9 cellular contexts compared by ENCODE assay signal in genomic region chr14:34496679-34497513, GRCh38. TPM values are rescaled to one million over a fixed set of nuclear protein-coding genes. Genes with fewer than 3 reads are reported as not detected.
DNase-seq lines count a peak whose midpoint lies in the region; ATAC-seq, FAIRE-seq and TF ChIP-seq lines count a peak whose summit lies in the region.
"Had no signal": no experiment of that assay in that cellular context is flagged by ENCODE, and none has a peak within 500 bp of the region (broad histone marks: within the 10 kb centered on the region; RNA-seq: fewer than 3 reads in every experiment).

No MANE protein-coding gene starts in this region.

- peak; percentile 9 to 23; a peak in 2 of 4 replicates for TF ChIP-seq RAD21 in K562 (CRISPR knock-in tag; conservative IDR thresholded peaks at IDR 0.05 in 1 of 2, IDR thresholded peaks at IDR 0.05 in 1 of 2)

- H3K9me3 ChIP-seq in K562 (replicated peaks; ENCODE audit: control insufficient read depth, insufficient read depth, low read depth, low read length) = no peaks in the 10 kb centered on the region

- peak; percentile 56 for TF ChIP-seq POLR2A in K562 (conservative IDR thresholded peaks at IDR 0.05)

- H3K36me3 ChIP-seq in K562 (ENCODE audit: control insufficient read depth, insufficient read depth, low read length) = no peaks in the 10 kb centered on the region

- 8% methylated on average over 11 of the region's 14 CpGs for WGBS in K562 (ENCODE audit: insufficient coverage, low coverage, missing lambda C conversion rate)

- CTCF ChIA-PET in K562 (lab: Yijun Ruan, JAX; ENCODE audit: low intra/inter-chr PET ratio) = no interaction called here

- peak; percentile 87 for ATAC-seq in K562
- ATAC-seq in sciatic nerve = peak; percentile 98
- ATAC-seq in HG02571 (IDR thresholded peaks at IDR 0.05; ENCODE audit: unreplicated experiment) = no peak
- no peak for ATAC-seq in GM18868 (IDR thresholded peaks at IDR 0.05; ENCODE audit: unreplicated experiment)

- POLR2A ChIA-PET in K562 (lab: Yijun Ruan, JAX) = interaction anchor here (0.9 kb wide), 1 partner anchor 32 kb away, joined by 3 read pairs; no protein-coding TSS in a partner anchor

- H3K4me1 ChIP-seq in K562 (replicated peaks in 1 of 2; ENCODE audit: control insufficient read depth in 2 of 2, insufficient read depth in 2 of 2, low read length in 2 of 2) = peaks cover 0 to 14% of the 10 kb centered on the region in 2 experiments; a peak in 3 of 5 replicates

- no TSS peak for BruUV-seq in K562 (replicated peaks; lab: Mats Ljungman, UMichigan)

- no peak overlapping the region for H3K4me3 ChIP-seq in K562
- H3K4me3 ChIP-seq: SK-N-MC had no signal

- DNase-seq in HTR-8/SVneo (ENCODE audit: insufficient read length, low spot score) (peak; percentile 94), K562 (ENCODE audit: extremely low read depth in 1 of 4, low spot score in 3 of 4) (peak; percentile 68 to 88 (median 76)), iPS DF 19.7 (ENCODE audit: low read depth, low spot score) (peak; percentile 82), sciatic nerve (ENCODE audit: low spot score) (peak; percentile 82), NCI-H510A (lab: John Stamatoyannopoulos, UW) (no peak)
- DNase-seq in effector CD4-positive, alpha-beta T cell = no peak

- H3K27ac ChIP-seq in K562 (ENCODE audit: extremely low read depth, low read depth, low read length) = peak overlapping the region; percentile 81
- H3K27ac ChIP-seq: SK-N-MC had no signal

- H4K20me1 ChIP-seq in K562 (replicated peaks; ENCODE audit: control insufficient read depth, insufficient read depth, low read length) = no peaks in the 10 kb centered on the region

- intact Hi-C loops in K562 (cut with micrococcal nuclease) = loop anchor here (5.0 kb wide), 1 partner anchor 35 kb away; the partner anchor contains the start of gene SPTSSA
- intact Hi-C loops in sciatic nerve (cut with DNase I) = no loop called here

- peak overlapping the region in 1 of 2 experiments; percentile 59; a peak in 3 of 4 replicates for H3K9ac ChIP-seq in K562 (ENCODE audit: insufficient read depth in 1 of 2, low read depth in 2 of 2, low read length in 2 of 2)

- H3K79me2 ChIP-seq in K562 (ENCODE audit: control insufficient read depth, insufficient read depth, low read length) = no peaks in the 10 kb centered on the region

- peak; percentile 10 to 46 (median 37); a peak in 3 of 6 replicates for TF ChIP-seq CTCF in K562 (IDR thresholded peaks at IDR 0.05 in 2 of 3, conservative IDR thresholded peaks at IDR 0.05 in 1 of 3; ENCODE audit: insufficient read depth in 2 of 3, low read depth in 1 of 3, low read length in 3 of 3)

- H3K9me1 ChIP-seq in K562 (ENCODE audit: control insufficient read depth, insufficient read depth, low read length) = no peaks in the 10 kb centered on the region

- TF ChIP-seq EP300 in K562 (IDR thresholded peaks at IDR 0.05; ENCODE audit: low read length) = 0 out of 2 replicates have a peak, but pooled peaks have one; percentile 30

- FAIRE-seq in HTR-8/SVneo (lab: Jason Lieb, UNC) (peak; percentile 69), K562 (lab: Jason Lieb, UNC) (peak; percentile 94)

- H2AFZ ChIP-seq in K562 (ENCODE audit: low read depth, low read length) = peak overlapping the region; percentile 99

- in situ Hi-C loops in K562 (cut with MboI) = no loop called here

- peak overlapping the region; percentile 76 for H3K4me2 ChIP-seq in K562 (ENCODE audit: insufficient read depth, low read length)

- H3K27me3 ChIP-seq in K562 (ENCODE audit: control insufficient read depth in 2 of 2, insufficient read depth in 2 of 2, low read length in 2 of 2) = no peaks in the 10 kb centered on the region

TF ChIP-seq in K562, 482 proteins besides CTCF, POLR2A, EP300 and RAD21 (continues in another document):
- TF ChIP-seq ATF3 (IDR thresholded peaks at IDR 0.05) = peak; percentile 97
- TF ChIP-seq ATF3 (CRISPR knock-in tag; conservative IDR thresholded peaks at IDR 0.05) = peak; percentile 77; the same call in 1 of the 2 replicates
- 0 out of 2 replicates have a peak, but pooled peaks have one; percentile 16 for TF ChIP-seq POLR2H (tag; IDR thresholded peaks at IDR 0.05; ENCODE audit: low read depth)
- TF ChIP-seq THAP7 (CRISPR knock-in tag; IDR thresholded peaks at IDR 0.05) = no peak
- peak; percentile 13; the same call in 1 of the 2 replicates for TF ChIP-seq MAFF (IDR thresholded peaks at IDR 0.05; ENCODE audit: low read length)
- no peak for TF ChIP-seq DACH1 (IDR thresholded peaks at IDR 0.05; ENCODE audit: partially characterized antibody)
- TF ChIP-seq CTBP1 (IDR thresholded peaks at IDR 0.05; ENCODE audit: borderline replicate concordance) = peak; percentile 71; the same call in 1 of the 2 replicates
- 0 out of 2 replicates have a peak, but pooled peaks have one; percentile 31 for TF ChIP-seq SUPT5H (IDR thresholded peaks at IDR 0.05)
- peak; percentile 53 for TF ChIP-seq KDM5B (IDR thresholded peaks at IDR 0.05; ENCODE audit: insufficient replicate concordance, low read depth, low read length)
- TF ChIP-seq RBFOX2 (IDR thresholded peaks at IDR 0.05; ENCODE audit: low read depth, low read length) = peak; percentile 33; the same call in 1 of the 2 replicates

RNA-seq across cellular contexts. Expression of gene SPTSSA, which starts 34.9 kb away (rescaled TPM):
- 4.0 and 11.1 TPM in 2 replicates for total RNA-seq in K562 (2011; cell fraction: chromatin; rRNA removed; ENCODE audit: low replicate concordance)
- 5.8 and 5.9 TPM in 2 replicates for total RNA-seq in K562 (2011; cell fraction: nucleolus; rRNA removed)
- total RNA-seq in K562 (2011; cell fraction: nucleoplasm; rRNA removed) = 8.5 and 14.4 TPM in 2 replicates
- 6.8 and 9.6 TPM in 2 replicates for total RNA-seq in K562 (2014; rRNA removed)
- total RNA-seq in K562 (2014; rRNA removed; fragmentation: Illumina TruSeq; extraction: Trizol) = 21.0 and 25.0 TPM in 2 replicates
- total RNA-seq in K562 (2015; rRNA removed; fragmentation: Illumina TruSeq; extraction: Trizol) = 17.1 and 18.4 TPM in 2 replicates
- total RNA-seq in K562 (2021) = 15.6 and 17.2 TPM in 2 replicates
- polyA plus RNA-seq in K562 (2011; rRNA removed) = 24.2 and 28.3 TPM in 2 replicates
- 25.5 and 33.2 TPM in 2 replicates for polyA plus RNA-seq in K562 (2011; cell fraction: cytosol; rRNA removed)
- 6.9 and 8.4 TPM in 2 replicates for polyA plus RNA-seq in K562 (2011; cell fraction: nucleus; rRNA removed)
- polyA plus RNA-seq in K562 (2012) = 18.4 and 29.0 TPM in 2 replicates
- 25.4 and 35.7 TPM in 2 replicates for polyA plus RNA-seq in K562 (2014; fragmentation: Illumina TruSeq; extraction: Trizol)
- 10 to 100 TPM; 22.0 to 26.9 TPM for polyA plus RNA-seq in K562 (2014; fragmentation: Nextera tagmentation; extraction: Ambion mirVana)
- 19.7 and 24.6 TPM in 2 replicates for polyA plus RNA-seq in K562 (2014; rRNA removed)
- 10.8 and 11.2 TPM in 2 replicates for polyA minus RNA-seq in K562 (2011; rRNA and poly(A)+ RNA removed)
- polyA minus RNA-seq in K562 (2011; cell fraction: cytosol; rRNA and poly(A)+ RNA removed) = 6.6 and 7.7 TPM in 2 replicates
- 2.2 and 4.0 TPM in 2 replicates for polyA minus RNA-seq in K562 (2011; cell fraction: nucleus; rRNA and poly(A)+ RNA removed)
- total RNA-seq in sciatic nerve = 18.3 TPM

RNA-seq across cellular contexts. Expression of gene EAPP, which starts 42.6 kb away (rescaled TPM):
- total RNA-seq in K562 (2011; cell fraction: chromatin; rRNA removed; ENCODE audit: low replicate concordance) = 13.9 and 14.3 TPM in 2 replicates
- 12.5 and 14.7 TPM in 2 replicates for total RNA-seq in K562 (2011; cell fraction: nucleolus; rRNA removed)
- 8.8 and 17.0 TPM in 2 replicates for total RNA-seq in K562 (2011; cell fraction: nucleoplasm; rRNA removed)
- total RNA-seq in K562 (2014; rRNA removed) (26.6 and 28.6 TPM in 2 replicates), K562 (2014; rRNA removed; fragmentation: Illumina TruSeq; extraction: Trizol) (30.5 and 35.0 TPM in 2 replicates), K562 (2015; rRNA removed; fragmentation: Illumina TruSeq; extraction: Trizol) (27.0 and 28.0 TPM in 2 replicates), K562 (2021) (18.1 and 19.0 TPM in 2 replicates), sciatic nerve (34.6 TPM)
- polyA plus RNA-seq in K562 (2011; rRNA removed) (23.5 and 30.3 TPM in 2 replicates), K562 (2014; fragmentation: Illumina TruSeq; extraction: Trizol) (32.3 and 35.5 TPM in 2 replicates), K562 (2014; fragmentation: Nextera tagmentation; extraction: Ambion mirVana) (10 to 100 TPM; 64.1 to 67.6 TPM), K562 (2014; rRNA removed) (24.4 and 25.2 TPM in 2 replicates)
- polyA plus RNA-seq in K562 (2011; cell fraction: cytosol; rRNA removed) = 5.0 and 11.1 TPM in 2 replicates
- polyA plus RNA-seq in K562 (2011; cell fraction: nucleus; rRNA removed) = 5.7 and 8.4 TPM in 2 replicates
- 19.5 and 19.7 TPM in 2 replicates for polyA plus RNA-seq in K562 (2012)
- polyA minus RNA-seq in K562 (2011; rRNA and poly(A)+ RNA removed) = 28.6 and 29.1 TPM in 2 replicates
- polyA minus RNA-seq in K562 (2011; cell fraction: cytosol; rRNA and poly(A)+ RNA removed) = 14.0 and 15.1 TPM in 2 replicates
- polyA minus RNA-seq in K562 (2011; cell fraction: nucleus; rRNA and poly(A)+ RNA removed) = 8.0 and 9.4 TPM in 2 replicates

Comparison
In these comparisons a context has a peak if more than half of its experiments do, and no peak if none do; other contexts are left out.
1. DNase-seq: peak in HTR-8/SVneo (single experiment), K562 (4 of 4), iPS DF 19.7 (single experiment) and sciatic nerve (single experiment); none in effector CD4-positive, alpha-beta T cell (single experiment) and NCI-H510A (single experiment).
2. ATAC-seq: peak in K562 (single experiment) and sciatic nerve (single experiment); none in HG02571 (single experiment) and GM18868 (single experiment).